26 cellular contexts compared by ENCODE assay signal in genomic region chr18:7584646-7585271, GRCh38. TPM values are rescaled to one million over a fixed set of nuclear protein-coding genes. Genes with fewer than 3 reads are reported as not detected.
DNase-seq lines count a peak whose midpoint lies in the region; ATAC-seq, FAIRE-seq and TF ChIP-seq lines count a peak whose summit lies in the region.
"Had no signal": no experiment of that assay in that cellular context is flagged by ENCODE, and none has a peak within 500 bp of the region (broad histone marks: within the 10 kb centered on the region; RNA-seq: fewer than 3 reads in every experiment).

No MANE protein-coding gene starts in this region.

- no peak overlapping the region for H3K9ac ChIP-seq in endodermal cell (ENCODE audit: extremely low read depth, low read length, poor library complexity, severe bottlenecking)
- no peak overlapping the region for H3K9ac ChIP-seq in Karpas-422 (ENCODE audit: low read length)

- H3K4me1 ChIP-seq in right atrium auricular region: peaks cover 0 to 35% of the 10 kb centered on the region in 2 donors
- peaks cover 16% of the 10 kb centered on the region for H3K4me1 ChIP-seq in endodermal cell (ENCODE audit: control insufficient read depth, insufficient read depth, low read length)
- no peaks in the 10 kb centered on the region for H3K4me1 ChIP-seq in Karpas-422 (ENCODE audit: low read length)
- H3K4me1 ChIP-seq: colonic mucosa, foreskin keratinocyte had no signal

- peak; percentile 17 for FAIRE-seq in urothelium cell line (lab: Jason Lieb, UNC)

- intact Hi-C loops in Right ventricle myocardium superior (cut with DNase I): no loop called here

- H3K79me2 ChIP-seq in Karpas-422 (ENCODE audit: low read length): no peaks in the 10 kb centered on the region

- DNase-seq in Right ventricle myocardium superior (no peak), right atrium auricular region (ENCODE audit: low spot score) (no peak), endodermal cell (no peak), urothelium cell line (ENCODE audit: low spot score) (no peak), ureter (ENCODE audit: low spot score) (no peak), Karpas-422 (no peak)
- DNase-seq: activated CD4-positive, alpha-beta T cell treated with anti-CD3 and anti-CD28 coated beads, Interleukin-2, amount 50 U/mL, for 1 hour; activated T-cell treated with anti-CD3 and anti-CD28 coated beads, Interleukin-2, amount 50 U/mL, for 4 hours; colonic mucosa; effector memory CD8-positive, alpha-beta T cell; foreskin keratinocyte; GOT3; left cardiac atrium; NCI-H1048; NCI-H1930; NCI-H2227 treated with DMSO at 0.1 percent for 48 hours; NCI-H748 treated with DMSO at 0.1 percent for 48 hours; OCI-M1; spleen had no signal

- TF ChIP-seq CTCF in right atrium auricular region (IDR thresholded peaks at IDR 0.05) (no peak), endodermal cell (conservative IDR thresholded peaks at IDR 0.05) (peak; percentile 49), nephron (IDR thresholded peaks at IDR 0.05; ENCODE audit: unreplicated experiment in 3 of 3) (no peak)

- H3K4me3 Mint-ChIP-seq in endodermal cell (no peak overlapping the region), nephron (no peak overlapping the region)
- H3K4me3 Mint-ChIP-seq: activated T-cell treated with anti-CD3 and anti-CD28 coated beads, Interleukin-2, amount 50 U/mL, for 4 hours; effector memory CD8-positive, alpha-beta T cell; type B pancreatic cell had no signal

- H3K4me1 Mint-ChIP-seq in endodermal cell: peaks cover 45% of the 10 kb centered on the region
- peaks cover 23% of the 10 kb centered on the region for H3K4me1 Mint-ChIP-seq in nephron

- H3K9me3 Mint-ChIP-seq in endodermal cell (peaks cover 3% of the 10 kb centered on the region), nephron (no peaks in the 10 kb centered on the region)
- H3K9me3 Mint-ChIP-seq: activated T-cell treated with anti-CD3 and anti-CD28 coated beads, Interleukin-2, amount 50 U/mL, for 4 hours; effector memory CD8-positive, alpha-beta T cell; type B pancreatic cell had no signal

- peak; percentile 21 for ATAC-seq in Right ventricle myocardium superior (ENCODE audit: poor library complexity)
- ATAC-seq in SK-N-SH treated with all-trans-retinoic acid at 6 μM for 48 hours: no peak
- ATAC-seq: activated T-cell treated with anti-CD3 and anti-CD28 coated beads, Interleukin-2, amount 50 U/mL, for 4 hours; effector memory CD8-positive, alpha-beta T cell; esophagus mucosa; foreskin keratinocyte had no signal

- H3K27me3 Mint-ChIP-seq in endodermal cell (ENCODE audit: insufficient read depth): no peaks in the 10 kb centered on the region
- H3K27me3 Mint-ChIP-seq in nephron (ENCODE audit: low read depth): no peaks in the 10 kb centered on the region
- H3K27me3 Mint-ChIP-seq: effector memory CD8-positive, alpha-beta T cell had no signal

- H3K4me3 ChIP-seq in right atrium auricular region: no peak overlapping the region
- no peak overlapping the region for H3K4me3 ChIP-seq in endodermal cell (ENCODE audit: low read length)
- H3K4me3 ChIP-seq in Karpas-422 (ENCODE audit: low read length): no peak overlapping the region
- H3K4me3 ChIP-seq: colonic mucosa, hepatocyte, spleen had no signal

- H3K9me3 ChIP-seq in right atrium auricular region (no peaks in the 10 kb centered on the region), endodermal cell (ENCODE audit: control insufficient read depth, low read length) (peaks cover 7% of the 10 kb centered on the region), Karpas-422 (ENCODE audit: low read length) (no peaks in the 10 kb centered on the region)
- H3K9me3 ChIP-seq: colonic mucosa, spleen had no signal

- H4K20me1 ChIP-seq in Karpas-422 (ENCODE audit: insufficient read depth, low read depth, low read length): no peaks in the 10 kb centered on the region

- WGBS in endodermal cell (ENCODE audit: insufficient coverage in 1 of 2, insufficient read length in 1 of 2), 2 experiments: 63 to 78% methylated on average over 6 to 7 of the region's 7 CpGs

- H3K9me2 ChIP-seq in Karpas-422 (replicated peaks; ENCODE audit: insufficient read depth, low read length): no peaks in the 10 kb centered on the region

- peak overlapping the region; percentile 72 for H3K27ac Mint-ChIP-seq in endodermal cell
- peak overlapping the region in 2 of 3 experiments; percentile 3 to 17 for H3K27ac Mint-ChIP-seq in nephron
- H3K27ac Mint-ChIP-seq: effector memory CD8-positive, alpha-beta T cell; type B pancreatic cell had no signal

- H3K27ac ChIP-seq in right atrium auricular region (no peak overlapping the region), endodermal cell (ENCODE audit: low read depth, low read length) (peak overlapping the region; percentile 83), Karpas-422 (ENCODE audit: low read length) (no peak overlapping the region)
- H3K27ac ChIP-seq: colonic mucosa, foreskin keratinocyte, hepatocyte, spleen had no signal

- H3K27me3 ChIP-seq in right atrium auricular region (no peaks in the 10 kb centered on the region), endodermal cell (ENCODE audit: control insufficient read depth, insufficient read depth, low read length, poor library complexity, severe bottlenecking) (no peaks in the 10 kb centered on the region), Karpas-422 (ENCODE audit: low read length) (no peaks in the 10 kb centered on the region)
- H3K27me3 ChIP-seq: colonic mucosa, foreskin keratinocyte, hepatocyte, spleen had no signal

- H3K36me3 Mint-ChIP-seq in endodermal cell (ENCODE audit: low read depth) (peaks cover 5% of the 10 kb centered on the region), nephron (ENCODE audit: low read depth) (no peaks in the 10 kb centered on the region)
- H3K36me3 Mint-ChIP-seq: type B pancreatic cell had no signal

- H3K36me3 ChIP-seq in right atrium auricular region (no peaks in the 10 kb centered on the region), endodermal cell (ENCODE audit: control insufficient read depth, insufficient read depth, low read length) (peaks cover 6% of the 10 kb centered on the region), Karpas-422 (ENCODE audit: insufficient read depth, low read length) (no peaks in the 10 kb centered on the region)
- H3K36me3 ChIP-seq: colonic mucosa, spleen had no signal

- no peak overlapping the region for H3K4me2 ChIP-seq in Karpas-422 (ENCODE audit: low read depth, low read length, poor library complexity, severe bottlenecking)
- H3K4me2 ChIP-seq: hepatocyte had no signal

- no peak overlapping the region for H2AFZ ChIP-seq in Karpas-422 (ENCODE audit: low read length)
- H2AFZ ChIP-seq: hepatocyte had no signal

TF ChIP-seq in SK-N-SH treated with all-trans-retinoic acid at 6 μM for 48 hours, 23 proteins besides CTCF, POLR2A, EP300 and RAD21:
- TF ChIP-seq TOX (CRISPR knock-in tag; IDR thresholded peaks at IDR 0.05; ENCODE audit: borderline replicate concordance): no peak
- TF ChIP-seq CREB5 (CRISPR knock-in tag; IDR thresholded peaks at IDR 0.05; ENCODE audit: low read depth): no peak
- TF ChIP-seq PPARA (CRISPR knock-in tag; IDR thresholded peaks at IDR 0.05; ENCODE audit: borderline replicate concordance): no peak
- TF ChIP-seq RARB (CRISPR knock-in tag; IDR thresholded peaks at IDR 0.05): no peak
- TF ChIP-seq ZC3H10 (CRISPR knock-in tag; IDR thresholded peaks at IDR 0.05): no peak
- TF ChIP-seq CSRNP3 (CRISPR knock-in tag; IDR thresholded peaks at IDR 0.05): no peak
- TF ChIP-seq ZNF565 (CRISPR knock-in tag; conservative IDR thresholded peaks at IDR 0.05; ENCODE audit: low read depth): no peak
- TF ChIP-seq ZFP3 (CRISPR knock-in tag; IDR thresholded peaks at IDR 0.05): no peak
- no peak for TF ChIP-seq ARNTL (CRISPR knock-in tag; IDR thresholded peaks at IDR 0.05; ENCODE audit: borderline replicate concordance, low read depth)
- TF ChIP-seq OSR1 (CRISPR knock-in tag; IDR thresholded peaks at IDR 0.05): no peak
- no peak for TF ChIP-seq ZNF70 (CRISPR knock-in tag; IDR thresholded peaks at IDR 0.05)
- TF ChIP-seq ESRRG (CRISPR knock-in tag; IDR thresholded peaks at IDR 0.05): no peak
- TF ChIP-seq ISL1 (CRISPR knock-in tag; IDR thresholded peaks at IDR 0.05): no peak
- TF ChIP-seq SNAI2 (CRISPR knock-in tag; IDR thresholded peaks at IDR 0.05): no peak

RNA-seq across cellular contexts. Expression of gene PTPRM, which starts 17.6 kb away (rescaled TPM):
- 101 TPM for total RNA-seq in Right ventricle myocardium superior
- 100 to 1,000 TPM in 1 of 2 donors, 10 to 100 TPM in 1; 80.1 to 106 TPM for total RNA-seq in right atrium auricular region
- 10 to 100 TPM; 47.2 to 57.6 TPM for total RNA-seq in endodermal cell
- polyA plus RNA-seq in endodermal cell (2013, experiment 1 of 2): 79.0 TPM
- polyA plus RNA-seq in endodermal cell (2013, experiment 2 of 2): 78.6 TPM
- 148 TPM for total RNA-seq in ureter
- not detected in 2 replicates for total RNA-seq in Karpas-422 (2014; rRNA removed; shearing (Covaris generic); ENCODE audit: low replicate concordance)
- total RNA-seq: A673, G401 had no signal

Comparison
In these comparisons a context has a peak if more than half of its experiments do, and no peak if none do; other contexts are left out.
1. RNA of gene PTPRM, which starts 17.6 kb away (total RNA-seq): 148 TPM in ureter (single experiment), 80.1 to 106 TPM in right atrium auricular region, 101 TPM in Right ventricle myocardium superior (single experiment) and 47.2 to 57.6 TPM in endodermal cell; not detected in Karpas-422; every median in the first group is over 10 times any median in the second.